Comparison of ENCODE assay signal across 11 cellular contexts in the genomic region with DNA sequence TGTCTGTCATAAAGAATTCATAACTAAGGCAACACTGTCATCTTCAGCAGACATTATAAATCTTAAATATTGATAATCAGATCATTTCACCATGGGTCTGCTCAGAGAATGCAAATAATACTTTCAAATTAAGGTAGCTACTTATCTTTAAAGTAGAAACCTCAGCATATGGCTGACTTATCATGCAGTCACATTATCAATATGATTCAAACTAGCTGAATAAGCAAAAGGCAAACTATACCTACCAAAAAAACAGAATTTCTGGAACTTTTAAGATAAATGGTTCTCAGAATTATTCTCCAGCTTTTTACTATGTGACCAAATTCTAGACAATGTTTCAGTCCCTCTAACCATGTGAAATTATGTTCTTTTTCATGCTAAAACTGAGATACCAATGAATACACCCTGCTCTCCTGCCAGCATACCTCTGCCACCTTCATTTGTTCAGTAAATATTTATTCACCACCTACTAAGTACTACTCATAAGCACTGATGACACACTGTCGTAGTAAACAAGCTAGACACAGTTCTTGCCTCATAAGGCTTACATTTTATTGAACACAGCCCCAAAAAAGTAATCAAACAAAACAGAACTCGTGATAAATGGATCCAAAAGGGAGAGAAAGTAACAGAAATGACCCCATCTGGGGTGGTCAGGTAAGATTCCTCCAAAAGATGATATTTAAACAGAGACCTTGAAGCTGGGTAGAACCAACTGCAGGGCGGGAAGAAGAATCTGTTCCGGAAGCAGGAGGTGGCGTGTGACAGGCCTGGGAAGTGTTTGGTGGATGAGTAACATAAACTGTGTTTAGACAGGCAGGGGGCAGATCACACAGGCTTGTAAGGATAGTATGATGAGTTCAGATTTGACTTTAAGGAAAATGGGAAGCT. TPM values are rescaled to one million over a fixed set of nuclear protein-coding genes. Genes with fewer than 3 reads are reported as not detected.
DNase-seq lines count a peak whose midpoint lies in the region; ATAC-seq and TF ChIP-seq lines count a peak whose summit lies in the region.
"Had no signal": no experiment of that assay in that cellular context is flagged by ENCODE, and none has a peak within 500 bp of the region (broad histone marks: within the 10 kb centered on the region; RNA-seq: fewer than 3 reads in every experiment).

No MANE protein-coding gene starts in this region.

- H3K4me3 ChIP-seq in astrocyte of the spinal cord (ENCODE audit: low read depth, low read length) (no peak overlapping the region), skeletal muscle satellite cell (ENCODE audit: low read length) (no peak overlapping the region)
- H3K4me3 ChIP-seq: PC-9, stomach had no signal

- in situ Hi-C loops in astrocyte of the spinal cord (cut with HindIII; ENCODE audit: low sequenced_read_pairs) = no loop called here

- peak; percentile 64 for DNase-seq in HT-29 (ENCODE audit: low spot score)
- peak; percentile 70 for DNase-seq in astrocyte of the spinal cord (ENCODE audit: low read depth, low spot score)
- peak; percentile 79 for DNase-seq in cardiac septum (ENCODE audit: low spot score)
- no peak for DNase-seq in T-helper 2 cell
- DNase-seq in medulla oblongata (ENCODE audit: extremely low spot score) = no peak
- DNase-seq: activated CD4-positive, alpha-beta memory T cell treated with anti-CD3 and anti-CD28 coated beads for 36 hours; NCI-H1417 treated with DMSO at 0.1 percent for 48 hours; PC-9; stomach had no signal

- no peak for ATAC-seq in HG02981 (IDR thresholded peaks at IDR 0.05; ENCODE audit: unreplicated experiment)

- peak overlapping the region; percentile 30 for H3K9ac ChIP-seq in skeletal muscle satellite cell (ENCODE audit: low read depth, low read length)

- peak overlapping the region; percentile 61 for H3K4me2 ChIP-seq in skeletal muscle satellite cell (ENCODE audit: low read length)
- H3K4me2 ChIP-seq: PC-9 had no signal

- no peaks in the 10 kb centered on the region for H3K9me3 ChIP-seq in skeletal muscle satellite cell (replicated peaks; ENCODE audit: low read length)
- H3K9me3 ChIP-seq: stomach had no signal

- no peak for TF ChIP-seq CTCF in astrocyte of the spinal cord (IDR thresholded peaks at IDR 0.05; ENCODE audit: low read depth, low read length)

- intact Hi-C loops in cardiac septum (cut with DNase I) = no loop called here

- peaks cover 36% of the 10 kb centered on the region for H3K4me1 ChIP-seq in skeletal muscle satellite cell (ENCODE audit: control insufficient read depth, insufficient read depth, low read length)

- H3K36me3 ChIP-seq in skeletal muscle satellite cell (ENCODE audit: insufficient read depth, low read length) = no peaks in the 10 kb centered on the region
- H3K36me3 ChIP-seq: stomach had no signal

- H3K27me3 ChIP-seq in skeletal muscle satellite cell (ENCODE audit: control insufficient read depth, insufficient read depth, low read length) = no peaks in the 10 kb centered on the region
- H3K27me3 ChIP-seq: stomach had no signal

RNA-seq across cellular contexts. Expression of a gene that starts 17.7 kb away (rescaled TPM):
- total RNA-seq in HT-29 (2014; rRNA removed; shearing (Covaris generic)) = 2.5 and 3.2 TPM in 2 replicates
- 87.1 TPM for total RNA-seq in cardiac septum
- total RNA-seq in skeletal muscle satellite cell (2012; rRNA removed) = 25.3 and 26.9 TPM in 2 replicates

Comparison
In these comparisons a context has a peak if more than half of its experiments do, and no peak if none do; other contexts are left out.
1. DNase-seq: peak in HT-29 (single experiment), astrocyte of the spinal cord (single experiment) and cardiac septum (single experiment); none in T-helper 2 cell (0 of 5) and medulla oblongata (single experiment).
2. RNA of a gene that starts 17.7 kb away (total RNA-seq): 87.1 TPM in cardiac septum (single experiment); 2.5 to 3.2 TPM in HT-29; every median in the first group is over 10 times any median in the second.